26 cellular contexts compared by ENCODE assay signal in genomic region chr2:217655656-217656055, GRCh38.
"Had no signal": no experiment of that assay in that cellular context is flagged by ENCODE, and none has a peak within 500 bp of the region (broad histone marks: within the 10 kb centered on the region; RNA-seq: fewer than 3 reads in every experiment).

No MANE protein-coding gene starts in this region.

- H3K27ac Mint-ChIP-seq: activated naive CD8-positive, alpha-beta T cell treated with anti-CD3 and anti-CD28 coated beads, Interleukin-2, amount 50 U/mL, for 24 hours; activated T-cell treated with anti-CD3 and anti-CD28 coated beads, Interleukin-2, amount 50 U/mL, for 72 hours; immature natural killer cell; natural killer cell treated with Interleukin-12 subunit alpha and Interleukin-12 subunit beta and Interleukin-15 and Interleukin-18, amount 100 ng/mL, for 72 hours; stimulated activated naive CD8-positive, alpha-beta T cell treated with anti-CD3 and anti-CD28 coated beads, Interleukin-15, Interleukin-2, amounts not matched to agents 100 ng/mL and 50 ng/mL, for 24 hours; T-helper 17 cell had no signal

- ATAC-seq: activated naive CD8-positive, alpha-beta T cell treated with anti-CD3 and anti-CD28 coated beads, Interleukin-2, amount 50 U/mL, for 24 hours; activated T-cell treated with anti-CD3 and anti-CD28 coated beads, Interleukin-2, amount 50 U/mL, for 72 hours; natural killer cell treated with Interleukin-12 subunit alpha and Interleukin-12 subunit beta and Interleukin-15 and Interleukin-18, amount 100 ng/mL, for 72 hours; T-helper 17 cell had no signal

- H3K9me3 Mint-ChIP-seq: activated naive CD8-positive, alpha-beta T cell treated with anti-CD3 and anti-CD28 coated beads, Interleukin-2, amount 50 U/mL, for 24 hours; activated T-cell treated with anti-CD3 and anti-CD28 coated beads, Interleukin-2, amount 50 U/mL, for 72 hours; natural killer cell treated with Interleukin-12 subunit alpha and Interleukin-12 subunit beta and Interleukin-15 and Interleukin-18, amount 100 ng/mL, for 72 hours; stimulated activated naive CD8-positive, alpha-beta T cell treated with anti-CD3 and anti-CD28 coated beads, Interleukin-15, Interleukin-2, amounts not matched to agents 100 ng/mL and 50 ng/mL, for 24 hours had no signal

- H3K27ac ChIP-seq: hepatocyte, left ventricle myocardium inferior, SK-N-MC, upper lobe of left lung had no signal

- H3K27me3 ChIP-seq: hepatocyte, upper lobe of left lung had no signal

- H2AFZ ChIP-seq: hepatocyte had no signal

- H3K36me3 ChIP-seq: left ventricle myocardium inferior, upper lobe of left lung had no signal

- H3K36me3 Mint-ChIP-seq: immature natural killer cell; natural killer cell treated with Interleukin-12 subunit alpha and Interleukin-12 subunit beta and Interleukin-15 and Interleukin-18, amount 100 ng/mL, for 72 hours had no signal

- H3K4me3 ChIP-seq: hepatocyte, left ventricle myocardium inferior, SK-N-MC, upper lobe of left lung had no signal

- H3K9me3 ChIP-seq: left ventricle myocardium inferior, upper lobe of left lung had no signal

- DNase-seq: activated CD4-positive, alpha-beta T cell treated with anti-CD3 and anti-CD28 coated beads for 4 hours; activated CD4-positive, alpha-beta T cell treated with anti-CD3 and anti-CD28 coated beads, Interleukin-2, amount 50 U/mL, for 48 hours; activated CD4-positive, CD25-positive, alpha-beta regulatory T cell; activated effector memory CD4-positive, alpha-beta T cell treated with anti-CD3 and anti-CD28 coated beads, Interleukin-2, amount 50 U/mL, for 16 hours; activated naive CD4-positive, alpha-beta T cell treated with anti-CD3 and anti-CD28 coated beads, Interleukin-2, amount 50 U/mL, for 16 hours; activated naive CD8-positive, alpha-beta T cell treated with anti-CD3 and anti-CD28 coated beads, Interleukin-2, amount 50 U/mL, for 24 hours; activated T-cell treated with anti-CD3 and anti-CD28 coated beads, Interleukin-2, amount 50 U/mL, for 72 hours; anterior cingulate cortex; central memory CD4-positive, alpha-beta T cell; effector memory CD4-positive, alpha-beta T cell; glutamatergic neuron; immature natural killer cell; kidney glomerular epithelial cell; left ventricle myocardium inferior; mammary epithelial cell; midbrain; posterior cingulate gyrus; retina; stimulated activated CD4-positive, alpha-beta T cell treated with anti-CD3 and anti-CD28 coated beads, Interleukin-4, amount 100 ng/mL, for 24 hours; SW 1271; T-helper 17 cell; upper lobe of left lung had no signal

- H3K4me2 ChIP-seq: hepatocyte had no signal

- H3K4me3 Mint-ChIP-seq: activated naive CD8-positive, alpha-beta T cell treated with anti-CD3 and anti-CD28 coated beads, Interleukin-2, amount 50 U/mL, for 24 hours; activated T-cell treated with anti-CD3 and anti-CD28 coated beads, Interleukin-2, amount 50 U/mL, for 72 hours; immature natural killer cell; natural killer cell treated with Interleukin-12 subunit alpha and Interleukin-12 subunit beta and Interleukin-15 and Interleukin-18, amount 100 ng/mL, for 72 hours; stimulated activated naive CD8-positive, alpha-beta T cell treated with anti-CD3 and anti-CD28 coated beads, Interleukin-15, Interleukin-2, amounts not matched to agents 100 ng/mL and 50 ng/mL, for 24 hours; T-helper 17 cell had no signal

- H3K79me2 ChIP-seq: hepatocyte had no signal
